In the genomic region with DNA sequence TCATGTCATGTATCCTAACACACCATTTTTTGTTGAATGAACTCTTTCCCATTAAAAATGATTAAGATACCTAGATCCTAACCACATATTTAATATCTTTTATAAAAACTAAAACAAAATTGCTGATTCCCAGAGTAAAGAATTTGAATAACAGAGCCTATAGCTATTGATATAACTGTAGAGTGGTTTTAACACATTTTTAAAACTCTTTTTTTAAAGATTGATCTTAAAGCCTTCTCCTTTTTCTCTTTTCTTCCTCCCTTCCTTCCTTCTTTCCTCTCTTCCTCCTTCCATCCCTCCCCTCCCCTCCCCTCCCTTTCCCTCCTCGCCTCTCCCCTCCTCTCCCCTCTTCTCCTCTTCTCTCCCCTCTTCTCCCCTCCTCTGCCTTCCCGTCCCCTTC, we compare ENCODE assay signal across 9 cellular contexts.
"Had no signal": no experiment of that assay in that cellular context is flagged by ENCODE, and none has a peak within 500 bp of the region (broad histone marks: within the 10 kb centered on the region; RNA-seq: fewer than 3 reads in every experiment).

No MANE protein-coding gene starts in this region.

- H2AFZ ChIP-seq: GM23338 had no signal

- ATAC-seq: GM23338 had no signal

- H3K4me3 ChIP-seq: GM23338 had no signal

- DNase-seq: H9, HCEC 1CT, HFFc6, KBM-7 had no signal

- H3K4me2 ChIP-seq: GM23338 had no signal

- H3K27ac ChIP-seq: KMS-11 had no signal

- H3K9ac ChIP-seq: KMS-11 had no signal

- FAIRE-seq: H1, H54, HTR-8/SVneo had no signal
